ENCODE assay signal across 12 cellular contexts in genomic region chr5:179619776-179620175, GRCh38. TPM values are rescaled to one million over a fixed set of nuclear protein-coding genes. Genes with fewer than 3 reads are reported as not detected.
A peak's percentile ranks its signal among the peaks of the same experiment; 100 is the strongest.
DNase-seq lines count a peak whose midpoint lies in the region; ATAC-seq and TF ChIP-seq lines count a peak whose summit lies in the region.
"Had no signal": no experiment of that assay in that cellular context is flagged by ENCODE, and none has a peak within 500 bp of the region (broad histone marks: within the 10 kb centered on the region; RNA-seq: fewer than 3 reads in every experiment).

No MANE protein-coding gene starts in this region.

- TF ChIP-seq POLR2A in stomach (IDR thresholded peaks at IDR 0.05) (no peak), erythroblast (IDR thresholded peaks at IDR 0.05; ENCODE audit: low read length) (no peak)

- no peak for TF ChIP-seq EP300 in stomach (IDR thresholded peaks at IDR 0.05)

- 4 to 9% (median 4%) methylated on average over 4 of the region's 4 CpGs for WGBS in stomach, 5 donors

- no peak for TF ChIP-seq CTCF in stomach (IDR thresholded peaks at IDR 0.05)

- ATAC-seq in activated T-cell treated with anti-CD3 and anti-CD28 coated beads, Interleukin-2, amount 50 U/mL, for 4 hours = no peak
- no peak for ATAC-seq in activated naive CD8-positive, alpha-beta T cell treated with anti-CD3 and anti-CD28 coated beads, Interleukin-2, amount 10 ng/mL, durations not matched to agents 7 days and 5 days (ENCODE audit: low read depth)
- ATAC-seq in HG02938 (IDR thresholded peaks at IDR 0.05; ENCODE audit: unreplicated experiment) = no peak

- peak overlapping the region in 1 of 5 donors; percentile 100 for H3K27ac ChIP-seq in stomach
- H3K27ac ChIP-seq: C4-2B had no signal

- H3K9me3 ChIP-seq in stomach = no peaks in the 10 kb centered on the region

- no peaks in the 10 kb centered on the region for H3K27me3 Mint-ChIP-seq in activated T-cell treated with anti-CD3 and anti-CD28 coated beads, Interleukin-2, amount 50 U/mL, for 4 hours (ENCODE audit: low read depth)
- no peaks in the 10 kb centered on the region for H3K27me3 Mint-ChIP-seq in activated naive CD8-positive, alpha-beta T cell treated with anti-CD3 and anti-CD28 coated beads, Interleukin-2, amount 10 ng/mL, durations not matched to agents 7 days and 5 days
- H3K27me3 Mint-ChIP-seq in immature natural killer cell (ENCODE audit: low read depth in 3 of 3) = peaks cover 33 to 70% (median 46%) of the 10 kb centered on the region in 3 donors

- peaks cover 69% of the 10 kb centered on the region for H3K36me3 Mint-ChIP-seq in activated T-cell treated with anti-CD3 and anti-CD28 coated beads, Interleukin-2, amount 50 U/mL, for 4 hours (ENCODE audit: insufficient read depth)
- peaks cover 63% of the 10 kb centered on the region for H3K36me3 Mint-ChIP-seq in activated naive CD8-positive, alpha-beta T cell treated with anti-CD3 and anti-CD28 coated beads, Interleukin-2, amount 10 ng/mL, durations not matched to agents 7 days and 5 days
- peaks cover 32 to 64% (median 60%) of the 10 kb centered on the region in 3 donors for H3K36me3 Mint-ChIP-seq in immature natural killer cell

- peaks cover 62 to 77% (median 74%) of the 10 kb centered on the region in 4 donors for H3K36me3 ChIP-seq in stomach

- peak overlapping the region; percentile 64 to 100 (median 90) for H3K4me3 ChIP-seq in stomach

- H3K4me1 ChIP-seq in stomach = peaks cover 67 to 83% (median 79%) of the 10 kb centered on the region in 4 donors

- no peaks in the 10 kb centered on the region for H3K27me3 ChIP-seq in stomach

- peak overlapping the region; percentile 98 for H3K4me3 Mint-ChIP-seq in activated T-cell treated with anti-CD3 and anti-CD28 coated beads, Interleukin-2, amount 50 U/mL, for 4 hours
- peak overlapping the region; percentile 100 for H3K4me3 Mint-ChIP-seq in activated naive CD8-positive, alpha-beta T cell treated with anti-CD3 and anti-CD28 coated beads, Interleukin-2, amount 10 ng/mL, durations not matched to agents 7 days and 5 days
- H3K4me3 Mint-ChIP-seq in immature natural killer cell = peak overlapping the region; percentile 95 to 99 (median 97)

- POLR2A ChIA-PET in activated naive CD8-positive, alpha-beta T cell treated with anti-CD3 and anti-CD28 coated beads, Interleukin-2, amount 10 ng/mL, durations not matched to agents 7 days and 5 days (lab: Charles Lee) = interaction anchor here (0.6 to 7.3 kb wide), 5 partner anchors 10 to 113 kb away, joined by 3 to 144 read pairs (median 4); partner anchors contain the start of genes MAML1 and RUFY1

- no peaks in the 10 kb centered on the region for H3K9me3 Mint-ChIP-seq in activated T-cell treated with anti-CD3 and anti-CD28 coated beads, Interleukin-2, amount 50 U/mL, for 4 hours
- no peaks in the 10 kb centered on the region for H3K9me3 Mint-ChIP-seq in activated naive CD8-positive, alpha-beta T cell treated with anti-CD3 and anti-CD28 coated beads, Interleukin-2, amount 10 ng/mL, durations not matched to agents 7 days and 5 days
- no peaks in the 10 kb centered on the region for H3K9me3 Mint-ChIP-seq in immature natural killer cell

- H3K27ac Mint-ChIP-seq in activated naive CD8-positive, alpha-beta T cell treated with anti-CD3 and anti-CD28 coated beads, Interleukin-2, amount 10 ng/mL, durations not matched to agents 7 days and 5 days = peak overlapping the region; percentile 86
- H3K27ac Mint-ChIP-seq in immature natural killer cell = peak overlapping the region in 2 of 6 donors; percentile 99

- intact Hi-C loops in stomach (cut with DNase I; ENCODE audit: low total_unique reads) = no loop called here

- H3K4me1 Mint-ChIP-seq in activated T-cell treated with anti-CD3 and anti-CD28 coated beads, Interleukin-2, amount 50 U/mL, for 4 hours (ENCODE audit: low read depth) = peaks cover 63% of the 10 kb centered on the region
- peaks cover 59% of the 10 kb centered on the region for H3K4me1 Mint-ChIP-seq in activated naive CD8-positive, alpha-beta T cell treated with anti-CD3 and anti-CD28 coated beads, Interleukin-2, amount 10 ng/mL, durations not matched to agents 7 days and 5 days
- H3K4me1 Mint-ChIP-seq in immature natural killer cell = peaks cover 70 to 87% of the 10 kb centered on the region in 2 donors

- DNase-seq in activated T-cell treated with anti-CD3 and anti-CD28 coated beads, Interleukin-2, amount 50 U/mL, for 4 hours = no peak
- no peak for DNase-seq in activated T-cell treated with anti-CD3 and anti-CD28 coated beads for 4 hours
- DNase-seq in activated naive CD8-positive, alpha-beta T cell treated with anti-CD3 and anti-CD28 coated beads, Interleukin-2, amount 10 ng/mL, durations not matched to agents 7 days and 5 days = no peak
- no peak for DNase-seq in immature natural killer cell
- DNase-seq in stomach = no peak
- DNase-seq in erythroblast (lab: John Stamatoyannopoulos, UW) = no peak
- DNase-seq in SKM-1 treated with dmso at 0.1 percent for 144 hours (lab: John Stamatoyannopoulos, UW; ENCODE audit: unreplicated experiment) = no peak
- DNase-seq: activated naive CD4-positive, alpha-beta T cell; NCI-H1694 treated with DMSO at 0.1 percent for 48 hours; occipital lobe had no signal

RNA-seq across cellular contexts. Expression of gene HNRNPH1, which starts 3.7 kb away (rescaled TPM):
- 1,000 to 10,000 TPM; 1,008 to 1,029 (median 1,012) TPM for total RNA-seq in activated T-cell treated with anti-CD3 and anti-CD28 coated beads, Interleukin-2, amount 50 U/mL, for 4 hours
- 1,000 to 10,000 TPM; 1,103 to 1,162 TPM for total RNA-seq in activated naive CD8-positive, alpha-beta T cell treated with anti-CD3 and anti-CD28 coated beads, Interleukin-2, amount 10 ng/mL, durations not matched to agents 7 days and 5 days
- polyA plus RNA-seq in immature natural killer cell = 100 to 1,000 TPM in 1 of 3 donors, 10 to 100 TPM in 2; 45.7 to 110 (median 73.3) TPM
- 1,000 to 10,000 TPM in 1 of 5 donors, 100 to 1,000 TPM in 4; 468 to 1,215 (median 732) TPM for total RNA-seq in stomach
- 100 to 1,000 TPM in 2 of 3 donors, 10 to 100 TPM in 1; 87.5 to 193 (median 106) TPM for polyA plus RNA-seq in stomach
